Comparison of ENCODE assay signal across 22 cellular contexts in the genomic region with DNA sequence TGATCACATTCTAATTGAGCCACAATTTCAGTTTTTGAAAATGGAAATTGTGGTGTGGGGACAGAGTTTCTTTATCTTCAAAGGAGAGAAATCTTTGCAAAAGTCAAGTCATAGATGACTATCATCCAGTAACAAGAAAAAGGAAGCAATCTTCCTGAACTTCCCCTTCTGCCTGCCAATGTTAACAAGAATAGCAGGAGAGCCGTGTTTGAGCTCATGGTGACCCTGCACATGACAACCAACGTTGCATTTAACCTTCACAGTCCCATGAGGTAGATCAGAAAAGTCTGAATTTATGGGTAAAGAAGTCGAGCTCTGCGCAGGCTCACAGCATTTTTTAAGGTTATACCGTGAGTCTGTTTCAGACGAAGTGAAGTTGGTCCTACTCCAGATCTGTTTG.
DNase-seq lines count a peak whose midpoint lies in the region; ATAC-seq and TF ChIP-seq lines count a peak whose summit lies in the region.
"Had no signal": no experiment of that assay in that cellular context is flagged by ENCODE, and none has a peak within 500 bp of the region (broad histone marks: within the 10 kb centered on the region; RNA-seq: fewer than 3 reads in every experiment).

No MANE protein-coding gene starts in this region.

- no peaks in the 10 kb centered on the region; the same call in 1 of the 2 replicates for H3K9me2 ChIP-seq in PC-9 (ENCODE audit: insufficient read depth)

- no peak for TF ChIP-seq CTCF in left lung (IDR thresholded peaks at IDR 0.05)
- TF ChIP-seq CTCF in prostate gland (IDR thresholded peaks at IDR 0.05) = no peak
- TF ChIP-seq CTCF in PC-9 (conservative IDR thresholded peaks at IDR 0.05) = no peak

- intact Hi-C loops in left lung (cut with DNase I) (no loop called here), prostate gland (cut with DNase I) (no loop called here), PC-9 (cut with micrococcal nuclease; ENCODE audit: unreplicated experiment) (no loop called here)

- H3K9me3 ChIP-seq in left lung (peaks cover 0 to 11% of the 10 kb centered on the region in 2 donors), prostate gland (no peaks in the 10 kb centered on the region), PC-9 (ENCODE audit: insufficient read depth, low read depth) (0 out of 2 replicates have a peak, but pooled peaks cover 9% of the 10 kb centered on the region)
- H3K9me3 ChIP-seq: Peyer's patch, upper lobe of left lung had no signal

- no peak overlapping the region for H3K4me2 ChIP-seq in PC-9
- H3K4me2 ChIP-seq: smooth muscle cell had no signal

- H3F3A ChIP-seq in PC-9 (ENCODE audit: insufficient read depth, low read depth) = no peaks in the 10 kb centered on the region

- TF ChIP-seq POLR2A in prostate gland (IDR thresholded peaks at IDR 0.05) = no peak

- H3K4me1 ChIP-seq in left lung (peaks cover 0 to 13% of the 10 kb centered on the region in 2 donors), prostate gland (replicated peaks) (no peaks in the 10 kb centered on the region), PC-9 (replicated peaks; ENCODE audit: insufficient read depth) (no peaks in the 10 kb centered on the region)
- H3K4me1 ChIP-seq: Peyer's patch, SJSA1 had no signal

- ATAC-seq in left lung = peak; percentile 44
- ATAC-seq: activated CD4-positive, alpha-beta T cell treated with anti-CD3 and anti-CD28 coated beads for 36 hours had no signal

- H3K27ac ChIP-seq in left lung (no peak overlapping the region), prostate gland (no peak overlapping the region), PC-9 (no peak overlapping the region)
- H3K27ac ChIP-seq: Peyer's patch, SJSA1, upper lobe of left lung had no signal

- H3K4me3 ChIP-seq in left lung (no peak overlapping the region), prostate gland (no peak overlapping the region), PC-9 (no peak overlapping the region)
- H3K4me3 ChIP-seq: MG63, Peyer's patch, SJSA1, smooth muscle cell, upper lobe of left lung had no signal

- DNase-seq in Kasumi-1 (lab: John Stamatoyannopoulos, UW) = peak; percentile 52 to 57
- peak; percentile 4 for DNase-seq in SIG-M5 (lab: John Stamatoyannopoulos, UW)
- no peak for DNase-seq in left lung
- no peak for DNase-seq in islet precursor cell
- no peak for DNase-seq in prostate gland (ENCODE audit: low spot score)
- DNase-seq in PC-9 = no peak
- no peak for DNase-seq in NCI-H1417 (lab: John Stamatoyannopoulos, UW)
- DNase-seq: activated CD4-positive, alpha-beta T cell treated with anti-CD3 and anti-CD28 coated beads for 36 hours; activated effector memory CD4-positive, alpha-beta T cell treated with Interleukin-2 at 50 U/mL for 16 hours; activated T-cell treated with anti-CD3 and anti-CD28 coated beads for 4 hours; CD8-positive, alpha-beta memory T cell; effector memory CD4-positive, alpha-beta T cell; H9; MG63; NCI-H146; NCI-H2107; NCI-H446; nephron progenitor cell; Peyer's patch; upper lobe of left lung had no signal

- WGBS in prostate gland = 73% methylated on average over 6 of the region's 6 CpGs

- POLR2A ChIA-PET in PC-9 (lab: Charles Lee; ENCODE audit: unreplicated experiment) = no interaction called here

- no peaks in the 10 kb centered on the region for H3K36me3 ChIP-seq in left lung
- no peaks in the 10 kb centered on the region for H3K36me3 ChIP-seq in prostate gland
- H3K36me3 ChIP-seq in PC-9 (ENCODE audit: low read depth) = no peaks in the 10 kb centered on the region
- H3K36me3 ChIP-seq: MG63, Peyer's patch, SJSA1, upper lobe of left lung had no signal

- H4K20me1 ChIP-seq in PC-9 (ENCODE audit: insufficient read depth) = no peaks in the 10 kb centered on the region

- H3K79me2 ChIP-seq in PC-9 (ENCODE audit: low read depth) = no peaks in the 10 kb centered on the region

- no peaks in the 10 kb centered on the region for H3K27me3 ChIP-seq in left lung
- H3K27me3 ChIP-seq in prostate gland (replicated peaks; ENCODE audit: insufficient read depth) = no peaks in the 10 kb centered on the region
- no peaks in the 10 kb centered on the region for H3K27me3 ChIP-seq in PC-9 (ENCODE audit: insufficient read depth, low read depth)
- H3K27me3 ChIP-seq: MG63, Peyer's patch, SJSA1, upper lobe of left lung had no signal

- no TSS peak for BruUV-seq in PC-9 (replicated peaks; lab: Mats Ljungman, UMichigan)

- no peak overlapping the region for H2AFZ ChIP-seq in PC-9

- CTCF ChIA-PET in PC-9 (lab: Charles Lee) = no interaction called here

Comparison
In these comparisons a context has a peak if more than half of its experiments do, and no peak if none do; other contexts are left out.
1. DNase-seq: peak in Kasumi-1 (2 of 2) and SIG-M5 (single experiment); none in left lung (0 of 2), islet precursor cell (single experiment), prostate gland (single experiment), PC-9 (0 of 2) and NCI-H1417 (0 of 3).